9 cellular contexts compared by ENCODE assay signal in the genomic region with DNA sequence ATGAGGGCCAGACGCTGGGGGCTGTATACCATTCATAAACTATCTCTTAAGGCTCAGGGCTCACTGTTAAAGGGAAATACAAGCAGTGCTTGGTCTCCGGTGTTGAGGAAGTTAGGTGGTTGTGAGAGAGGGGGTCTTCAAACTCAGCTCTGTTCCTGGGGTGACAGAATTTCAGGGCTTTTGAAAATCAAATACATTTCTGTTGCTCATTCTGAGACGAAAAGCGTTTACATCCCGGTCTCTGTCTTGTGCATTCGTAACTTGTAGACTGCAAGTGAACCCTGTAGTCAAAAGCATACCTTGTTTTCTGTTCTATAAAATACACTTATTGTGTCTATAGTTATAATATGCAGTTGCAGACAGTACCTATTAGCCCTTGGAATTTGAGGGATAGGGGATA. TPM values are rescaled to one million over a fixed set of nuclear protein-coding genes. Genes with fewer than 3 reads are reported as not detected.
A peak's percentile ranks its signal among the peaks of the same experiment; 100 is the strongest.
DNase-seq lines count a peak whose midpoint lies in the region; ATAC-seq and TF ChIP-seq lines count a peak whose summit lies in the region.
"Had no signal": no experiment of that assay in that cellular context is flagged by ENCODE, and none has a peak within 500 bp of the region (broad histone marks: within the 10 kb centered on the region; RNA-seq: fewer than 3 reads in every experiment).

No MANE protein-coding gene starts in this region.

- H3K4me3 ChIP-seq in CD8-positive, alpha-beta T cell (ENCODE audit: low read depth, low read length), result peak overlapping the region; percentile 34
- H3K4me3 ChIP-seq in Loucy (ENCODE audit: low read length, poor library complexity, severe bottlenecking), result peak overlapping the region; percentile 72

- CTCF ChIA-PET in CD8-positive, alpha-beta T cell (lab: Charles Lee), result interaction anchor here (1.0 to 1.8 kb wide), 4 partner anchors 14 to 86 kb away, joined by 3 to 4 read pairs (median 4); no protein-coding TSS in a partner anchor

- H3K4me2 ChIP-seq in Loucy (ENCODE audit: low read depth, low read length, poor library complexity, severe bottlenecking), result peak overlapping the region; percentile 68

- no peak for TF ChIP-seq CTCF in CD8-positive, alpha-beta T cell (IDR thresholded peaks at IDR 0.05)
- TF ChIP-seq CTCF in Loucy (conservative IDR thresholded peaks at IDR 0.05; ENCODE audit: low read length), result no peak

- peaks cover 63% of the 10 kb centered on the region for H3K4me1 ChIP-seq in CD8-positive, alpha-beta T cell (ENCODE audit: insufficient read depth, low read length)
- peaks cover 47% of the 10 kb centered on the region for H3K4me1 ChIP-seq in Loucy (ENCODE audit: insufficient read depth, low read length, poor library complexity, severe bottlenecking)

- H3K27ac ChIP-seq in CD8-positive, alpha-beta T cell (ENCODE audit: low read depth, low read length), result no peak overlapping the region
- peak overlapping the region; percentile 47 for H3K27ac ChIP-seq in cingulate gyrus (ENCODE audit: low read depth, low read length)

- no peak for DNase-seq in CD8-positive, alpha-beta T cell
- no peak for DNase-seq in natural killer cell treated with Interleukin-12 subunit alpha and Interleukin-12 subunit beta and Interleukin-15 and Interleukin-18, amount 100 ng/mL, for 72 hours (ENCODE audit: low spot score)
- DNase-seq in stimulated activated CD4-positive, alpha-beta T cell treated with anti-CD3 and anti-CD28 coated beads, Interleukin-2, amount 100 ng/mL, for 24 hours, result no peak
- no peak for DNase-seq in NCI-H345 (lab: John Stamatoyannopoulos, UW)
- DNase-seq in NK-92 treated with Interleukin-12 subunit alpha and Interleukin-12 subunit beta, amount 100 ng/mL, for 24 hours (lab: John Stamatoyannopoulos, UW), result no peak
- DNase-seq: effector CD4-positive, alpha-beta T cell had no signal

- H3F3A ChIP-seq in Loucy (ENCODE audit: low read depth), result peaks cover 26% of the 10 kb centered on the region

- H3K27me3 Mint-ChIP-seq in CD8-positive, alpha-beta T cell (ENCODE audit: low read depth), result no peaks in the 10 kb centered on the region
- H3K27me3 Mint-ChIP-seq in natural killer cell treated with Interleukin-12 subunit alpha and Interleukin-12 subunit beta and Interleukin-15 and Interleukin-18, amount 100 ng/mL, for 72 hours, result peaks cover 0 to 3% of the 10 kb centered on the region in 2 donors

- no peak overlapping the region for H3K9ac ChIP-seq in Loucy (ENCODE audit: low read depth, low read length, poor library complexity, severe bottlenecking)

- POLR2A ChIA-PET in CD8-positive, alpha-beta T cell (lab: Charles Lee), result no interaction called here

- no peaks in the 10 kb centered on the region for H3K9me3 ChIP-seq in CD8-positive, alpha-beta T cell (ENCODE audit: low read length)
- no peaks in the 10 kb centered on the region for H3K9me3 ChIP-seq in Loucy (ENCODE audit: insufficient read depth, low read depth, low read length)

- H3K36me3 ChIP-seq in CD8-positive, alpha-beta T cell (ENCODE audit: insufficient read depth, low read length), result no peaks in the 10 kb centered on the region
- no peaks in the 10 kb centered on the region for H3K36me3 ChIP-seq in Loucy (ENCODE audit: insufficient read depth, low read length)

- H4K20me1 ChIP-seq in Loucy (ENCODE audit: insufficient read depth, low read length, poor library complexity, severe bottlenecking), result no peaks in the 10 kb centered on the region

- ATAC-seq in CD8-positive, alpha-beta T cell, result no peak
- no peak for ATAC-seq in natural killer cell treated with Interleukin-12 subunit alpha and Interleukin-12 subunit beta and Interleukin-15 and Interleukin-18, amount 100 ng/mL, for 72 hours
- no peak for ATAC-seq in HG02610 (IDR thresholded peaks at IDR 0.05; ENCODE audit: unreplicated experiment)

- no peaks in the 10 kb centered on the region for H3K9me3 Mint-ChIP-seq in CD8-positive, alpha-beta T cell
- H3K9me3 Mint-ChIP-seq in natural killer cell treated with Interleukin-12 subunit alpha and Interleukin-12 subunit beta and Interleukin-15 and Interleukin-18, amount 100 ng/mL, for 72 hours, result no peaks in the 10 kb centered on the region

- intact Hi-C loops in CD8-positive, alpha-beta T cell (cut with DNase I, micrococcal nuclease), result loop anchor here (10.0 kb wide), 3 partner anchors 150 to 920 kb away; a partner anchor contains a TSS

- H3K27me3 ChIP-seq in CD8-positive, alpha-beta T cell (ENCODE audit: insufficient read depth, low read length), result no peaks in the 10 kb centered on the region
- H3K27me3 ChIP-seq in Loucy (ENCODE audit: insufficient read depth, low read length, poor library complexity, severe bottlenecking), result no peaks in the 10 kb centered on the region

- peaks cover 70% of the 10 kb centered on the region for H3K4me1 Mint-ChIP-seq in CD8-positive, alpha-beta T cell (ENCODE audit: low read depth)
- peaks cover 62 to 64% of the 10 kb centered on the region in 2 donors for H3K4me1 Mint-ChIP-seq in natural killer cell treated with Interleukin-12 subunit alpha and Interleukin-12 subunit beta and Interleukin-15 and Interleukin-18, amount 100 ng/mL, for 72 hours (ENCODE audit: low read depth in 2 of 2)

- H3K9me2 ChIP-seq in Loucy (replicated peaks; ENCODE audit: low read depth, low read length), result no peaks in the 10 kb centered on the region

- H3K27ac Mint-ChIP-seq in CD8-positive, alpha-beta T cell, result peak overlapping the region; percentile 87
- peak overlapping the region; percentile 22 to 72 for H3K27ac Mint-ChIP-seq in natural killer cell treated with Interleukin-12 subunit alpha and Interleukin-12 subunit beta and Interleukin-15 and Interleukin-18, amount 100 ng/mL, for 72 hours

- H2AFZ ChIP-seq in Loucy (ENCODE audit: low read length), result no peak overlapping the region

- peak overlapping the region; percentile 87 for H3K4me3 Mint-ChIP-seq in CD8-positive, alpha-beta T cell
- H3K4me3 Mint-ChIP-seq in natural killer cell treated with Interleukin-12 subunit alpha and Interleukin-12 subunit beta and Interleukin-15 and Interleukin-18, amount 100 ng/mL, for 72 hours, result peak overlapping the region; percentile 82

- H3K79me2 ChIP-seq in Loucy (ENCODE audit: insufficient read depth, low read length), result peaks cover 13% of the 10 kb centered on the region

- peaks cover 3% of the 10 kb centered on the region for H3K36me3 Mint-ChIP-seq in CD8-positive, alpha-beta T cell
- no peaks in the 10 kb centered on the region for H3K36me3 Mint-ChIP-seq in natural killer cell treated with Interleukin-12 subunit alpha and Interleukin-12 subunit beta and Interleukin-15 and Interleukin-18, amount 100 ng/mL, for 72 hours

RNA-seq across cellular contexts. Expression of a gene that starts 1.7 kb away (rescaled TPM):
- total RNA-seq in CD8-positive, alpha-beta T cell, result 10 to 100 TPM; 16.7 to 18.1 TPM
- total RNA-seq in natural killer cell treated with Interleukin-12 subunit alpha and Interleukin-12 subunit beta and Interleukin-15 and Interleukin-18, amount 100 ng/mL, for 72 hours, result 10 to 100 TPM; 10.4 to 12.5 TPM
